14 cellular contexts compared by ENCODE assay signal in genomic region chr6:119672725-119673124, GRCh38.
A peak's percentile ranks its signal among the peaks of the same experiment; 100 is the strongest.
DNase-seq lines count a peak whose midpoint lies in the region; ATAC-seq and TF ChIP-seq lines count a peak whose summit lies in the region.
"Had no signal": no experiment of that assay in that cellular context is flagged by ENCODE, and none has a peak within 500 bp of the region (broad histone marks: within the 10 kb centered on the region; RNA-seq: fewer than 3 reads in every experiment).

No MANE protein-coding gene starts in this region.

- intact Hi-C loops in spleen (cut with DNase I; ENCODE audit: low total_unique reads) = no loop called here

- H3K27me3 ChIP-seq in HUES48 (ENCODE audit: control insufficient read depth, insufficient read depth, low read length) (no peaks in the 10 kb centered on the region), spleen (replicated peaks in 1 of 7) (no peaks in the 10 kb centered on the region)

- no peak overlapping the region for H3K4me3 Mint-ChIP-seq in osteocyte (ENCODE audit: unreplicated experiment)
- H3K4me3 Mint-ChIP-seq: CD14-positive monocyte had no signal

- WGBS in spleen, 5 donors = 86 to 100% (median 91%) methylated on average over 1 of the region's 1 CpG

- H3K9me3 Mint-ChIP-seq in osteocyte (ENCODE audit: unreplicated experiment) = no peaks in the 10 kb centered on the region
- H3K9me3 Mint-ChIP-seq: CD14-positive monocyte had no signal

- H3K4me1 ChIP-seq in HUES48 (ENCODE audit: control insufficient read depth, insufficient read depth, low read length) (peaks cover 28% of the 10 kb centered on the region), spleen (peaks cover 0 to 17% (median 3%) of the 10 kb centered on the region in 6 donors)
- H3K4me1 ChIP-seq: Caco-2 had no signal

- H3K9ac ChIP-seq in HUES48 (ENCODE audit: low read depth, low read length) = no peak overlapping the region

- H3K27ac Mint-ChIP-seq in osteocyte (ENCODE audit: unreplicated experiment) = no peak overlapping the region
- H3K27ac Mint-ChIP-seq: CD14-positive monocyte had no signal

- H3K36me3 Mint-ChIP-seq in osteocyte (ENCODE audit: unreplicated experiment) = no peaks in the 10 kb centered on the region
- H3K36me3 Mint-ChIP-seq: CD14-positive monocyte had no signal

- TF ChIP-seq POLR2A in spleen (IDR thresholded peaks at IDR 0.05) = no peak

- DNase-seq in COLO668 (lab: John Stamatoyannopoulos, UW; ENCODE audit: unreplicated experiment) (peak; percentile 5), NCI-H82 treated with DMSO at 0.1 percent for 48 hours (lab: John Stamatoyannopoulos, UW; ENCODE audit: unreplicated experiment) (peak; percentile 97), iPS-NIHi11 (ENCODE audit: low spot score) (peak; percentile 34), osteocyte (ENCODE audit: extremely low spot score, unreplicated experiment) (no peak), spleen (no peak)
- no peak for DNase-seq in stimulated activated CD4-positive, alpha-beta T cell treated with anti-CD3 and anti-CD28 coated beads, Interleukin-15, amount 100 ng/mL, for 24 hours
- DNase-seq: Caco-2, NCI-H446 treated with DMSO at 0.1 percent for 48 hours had no signal

- H3K9me3 ChIP-seq in HUES48 (ENCODE audit: control insufficient read depth, insufficient read depth, low read length) (no peaks in the 10 kb centered on the region), spleen (no peaks in the 10 kb centered on the region)
- H3K9me3 ChIP-seq: Caco-2 had no signal

- TF ChIP-seq CTCF in osteocyte (IDR thresholded peaks at IDR 0.05) (no peak), spleen (IDR thresholded peaks at IDR 0.05 in 8 of 11, conservative IDR thresholded peaks at IDR 0.05 in 3 of 11) (no peak)

- ATAC-seq in GM18867 (IDR thresholded peaks at IDR 0.05; ENCODE audit: unreplicated experiment) = no peak
- ATAC-seq: Panc1, Right ventricle myocardium inferior had no signal

- H3K27ac ChIP-seq in HUES48 (ENCODE audit: low read depth, low read length) (peak overlapping the region; percentile 54), spleen (no peak overlapping the region)
- H3K27ac ChIP-seq: SK-N-MC had no signal

- H3K36me3 ChIP-seq in HUES48 (ENCODE audit: control insufficient read depth, insufficient read depth, low read length) (no peaks in the 10 kb centered on the region), spleen (no peaks in the 10 kb centered on the region)

- no peaks in the 10 kb centered on the region for H3K4me1 Mint-ChIP-seq in osteocyte (ENCODE audit: unreplicated experiment)

- no peak overlapping the region for H3K4me3 ChIP-seq in HUES48 (ENCODE audit: low read depth, low read length)
- H3K4me3 ChIP-seq in spleen = no peak overlapping the region
- H3K4me3 ChIP-seq: SK-N-MC had no signal

- peaks cover 23% of the 10 kb centered on the region for H3K27me3 Mint-ChIP-seq in osteocyte (ENCODE audit: unreplicated experiment)

Comparison
In these comparisons a context has a peak if more than half of its experiments do, and no peak if none do; other contexts are left out.
1. DNase-seq: peak in COLO668 (single experiment), NCI-H82 treated with DMSO at 0.1 percent for 48 hours (single experiment) and iPS-NIHi11 (single experiment); none in osteocyte (single experiment), stimulated activated CD4-positive, alpha-beta T cell treated with anti-CD3 and anti-CD28 coated beads, Interleukin-15, amount 100 ng/mL, for 24 hours (single experiment) and spleen (single experiment).